Comparison of ENCODE assay signal across 18 cellular contexts in the genomic region with DNA sequence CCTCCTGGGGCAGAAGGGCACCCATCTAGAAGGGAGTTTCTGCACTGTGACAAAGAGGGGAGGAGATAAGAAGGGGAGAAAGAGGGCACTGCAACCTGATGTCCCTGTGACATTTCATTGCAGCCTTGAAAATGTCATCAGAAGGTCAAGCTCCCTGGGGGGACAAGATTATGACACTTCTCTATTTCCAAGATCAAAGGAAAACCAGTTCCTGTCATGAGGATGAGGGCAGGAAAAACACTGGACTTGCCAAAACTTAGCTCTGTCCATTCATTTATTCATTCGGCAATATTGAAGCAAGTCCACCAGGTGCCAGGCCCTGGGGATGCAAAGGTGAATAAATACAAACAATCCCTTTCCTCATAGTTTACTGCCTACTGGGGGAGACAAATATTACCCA.
DNase-seq lines count a peak whose midpoint lies in the region; ATAC-seq, FAIRE-seq and TF ChIP-seq lines count a peak whose summit lies in the region.
"Had no signal": no experiment of that assay in that cellular context is flagged by ENCODE, and none has a peak within 500 bp of the region (broad histone marks: within the 10 kb centered on the region; RNA-seq: fewer than 3 reads in every experiment).

No MANE protein-coding gene starts in this region.

- H3K79me2 ChIP-seq in HepG2 (ENCODE audit: insufficient read depth, low read length): no peaks in the 10 kb centered on the region

- H3K27me3 Mint-ChIP-seq in WTC11 (ENCODE audit: low read depth) (no peaks in the 10 kb centered on the region), nephron progenitor cell (ENCODE audit: low read depth, poor library complexity) (peaks cover 4% of the 10 kb centered on the region)

- H3K36me3 ChIP-seq in HepG2 (replicated peaks in 1 of 2; ENCODE audit: control insufficient read depth in 1 of 2, insufficient read depth in 2 of 2, low read length in 2 of 2): no peaks in the 10 kb centered on the region
- H3K36me3 ChIP-seq in right lobe of liver: no peaks in the 10 kb centered on the region
- H3K36me3 ChIP-seq: BLaER1 treated with 17β-estradiol and CSF1 and Interleukin-3, amounts not matched to agents 10 nM and 100 nM; HAP-1 had no signal

- H4K20me1 ChIP-seq in HepG2 (ENCODE audit: insufficient read depth, low read length): no peaks in the 10 kb centered on the region
- H4K20me1 ChIP-seq: BLaER1 treated with 17β-estradiol and CSF1 and Interleukin-3, amounts not matched to agents 10 nM and 100 nM had no signal

- no peak overlapping the region for H3K9ac ChIP-seq in HepG2 (ENCODE audit: insufficient read depth, low read depth, low read length)
- H3K9ac ChIP-seq: BLaER1 treated with 17β-estradiol and CSF1 and Interleukin-3, amounts not matched to agents 10 nM and 100 nM had no signal

- CTCF ChIA-PET in HepG2 (lab: Yijun Ruan, JAX; ENCODE audit: low intra/inter-chr PET ratio, low total read pairs): no interaction called here
- CTCF ChIA-PET in WTC11 (lab: Charles Lee): no interaction called here

- H3K4me3 ChIP-seq in HepG2 (replicated peaks in 1 of 3; ENCODE audit: insufficient read depth in 1 of 3, low read depth in 2 of 3, low read length in 3 of 3) (no peak overlapping the region; a peak in 1 of 6 replicates), right lobe of liver (no peak overlapping the region)
- H3K4me3 ChIP-seq: BLaER1 treated with 17β-estradiol and CSF1 and Interleukin-3, amounts not matched to agents 10 nM and 100 nM; GM12878; GM23338; HAP-1 had no signal

- TF ChIP-seq RAD21 in HepG2 (CRISPR knock-in tag; IDR thresholded peaks at IDR 0.05): no peak

- ATAC-seq in HepG2 (peak; percentile 48), right lobe of liver (no peak), WTC11 (no peak), GM21825 (IDR thresholded peaks at IDR 0.05; ENCODE audit: unreplicated experiment) (no peak), GM18868 (IDR thresholded peaks at IDR 0.05; ENCODE audit: unreplicated experiment) (no peak), foreskin keratinocyte (no peak)
- ATAC-seq: GM12878 had no signal

- H3K4me1 Mint-ChIP-seq in WTC11 (peaks cover 32% of the 10 kb centered on the region), nephron progenitor cell (peaks cover 50% of the 10 kb centered on the region)
- H3K4me1 Mint-ChIP-seq: CD4-positive, CD25-positive, alpha-beta regulatory T cell had no signal

- H3K4me1 ChIP-seq in HepG2 (ENCODE audit: insufficient read depth, low read length) (peaks cover 31% of the 10 kb centered on the region), right lobe of liver (no peaks in the 10 kb centered on the region), foreskin keratinocyte (peaks cover 6% of the 10 kb centered on the region)

- in situ Hi-C loops in HepG2 (cut with HindIII; ENCODE audit: extremely low pct_ligation_motif_present, low pct_unique_long_range_greater_than_20kb): no loop called here

- H3K9me3 Mint-ChIP-seq in WTC11 (no peaks in the 10 kb centered on the region), nephron progenitor cell (peaks cover 6% of the 10 kb centered on the region)
- H3K9me3 Mint-ChIP-seq: CD4-positive, CD25-positive, alpha-beta regulatory T cell; GM23338; HFFc6 had no signal

- H3K27ac ChIP-seq in HepG2 (ENCODE audit: extremely low read length, insufficient read depth, low read length) (no peak overlapping the region), right lobe of liver (no peak overlapping the region), foreskin keratinocyte (no peak overlapping the region)
- H3K27ac ChIP-seq: BLaER1 treated with 17β-estradiol and CSF1 and Interleukin-3, amounts not matched to agents 10 nM and 100 nM had no signal

- H3K36me3 Mint-ChIP-seq in WTC11 (no peaks in the 10 kb centered on the region), nephron progenitor cell (ENCODE audit: low read depth) (peaks cover 6% of the 10 kb centered on the region)
- H3K36me3 Mint-ChIP-seq: CD4-positive, CD25-positive, alpha-beta regulatory T cell had no signal

- peak overlapping the region; percentile 38 for H3K4me2 ChIP-seq in HepG2 (ENCODE audit: low read depth, low read length)
- H3K4me2 ChIP-seq: GM23338 had no signal

- H3K4me3 Mint-ChIP-seq in WTC11: no peak overlapping the region
- no peak overlapping the region for H3K4me3 Mint-ChIP-seq in nephron progenitor cell
- H3K4me3 Mint-ChIP-seq: GM23338, HFFc6 had no signal

- intact Hi-C loops in HepG2 (cut with micrococcal nuclease; ENCODE audit: unreplicated experiment): no loop called here
- intact Hi-C loops in right lobe of liver (cut with DNase I): no loop called here

- H2AFZ ChIP-seq in HepG2 (ENCODE audit: low read length): no peak overlapping the region
- H2AFZ ChIP-seq: GM23338 had no signal

- POLR2A ChIA-PET in HepG2 (lab: Yijun Ruan, JAX) (interaction anchor here (0.7 kb wide), 1 partner anchor 95 kb away, joined by 3 read pairs; no protein-coding TSS in a partner anchor), WTC11 (lab: Charles Lee) (no interaction called here)

- H3K27me3 ChIP-seq in HepG2 (ENCODE audit: control insufficient read depth in 1 of 2, insufficient read depth in 2 of 2, low read length in 2 of 2): no peaks in the 10 kb centered on the region
- no peaks in the 10 kb centered on the region for H3K27me3 ChIP-seq in right lobe of liver
- no peaks in the 10 kb centered on the region for H3K27me3 ChIP-seq in foreskin keratinocyte
- H3K27me3 ChIP-seq: BLaER1 treated with 17β-estradiol and CSF1 and Interleukin-3, amounts not matched to agents 10 nM and 100 nM had no signal

- no peak for FAIRE-seq in HepG2 (lab: Jason Lieb, UNC)
- FAIRE-seq: GM12878, GM18507, HTR-8/SVneo had no signal

- BruUV-seq in HepG2 (replicated peaks; lab: Mats Ljungman, UMichigan): no TSS peak

- no peak overlapping the region for H3K27ac Mint-ChIP-seq in WTC11
- H3K27ac Mint-ChIP-seq in nephron progenitor cell: peak overlapping the region; percentile 54
- H3K27ac Mint-ChIP-seq: CD4-positive, CD25-positive, alpha-beta regulatory T cell; GM23338; HFFc6 had no signal

- no peak for TF ChIP-seq CTCF in HepG2 (CRISPR knock-in tag; IDR thresholded peaks at IDR 0.05)
- TF ChIP-seq CTCF in right lobe of liver (IDR thresholded peaks at IDR 0.05): no peak
- no peak for TF ChIP-seq CTCF in WTC11 (IDR thresholded peaks at IDR 0.05)
- TF ChIP-seq CTCF in nephron progenitor cell (IDR thresholded peaks at IDR 0.05): no peak
- no peak for TF ChIP-seq CTCF in foreskin keratinocyte (conservative IDR thresholded peaks at IDR 0.05)

- TF ChIP-seq POLR2A in HepG2 (IDR thresholded peaks at IDR 0.05; ENCODE audit: insufficient read depth in 1 of 2, low read depth in 2 of 2, low read length in 2 of 2): no peak
- no peak for TF ChIP-seq POLR2A in right lobe of liver (IDR thresholded peaks at IDR 0.05)

- peak; percentile 46 for DNase-seq in HepG2 (ENCODE audit: low spot score)
- no peak for DNase-seq in right lobe of liver
- DNase-seq in WTC11 (ENCODE audit: low spot score): no peak
- DNase-seq in nephron progenitor cell: no peak
- no peak for DNase-seq in foreskin keratinocyte
- DNase-seq: ACHN; Calu3; CD4-positive, CD25-positive, alpha-beta regulatory T cell; DMS 273 treated with DMSO at 0.1 percent for 48 hours; HFFc6 had no signal

- TF ChIP-seq EP300 in HepG2 (IDR thresholded peaks at IDR 0.05; ENCODE audit: low read depth in 2 of 2, low read length in 2 of 2) (peak in 1 of 2 experiments; percentile 62; a peak in 2 of 4 replicates), HepG2 (CRISPR knock-in tag; IDR thresholded peaks at IDR 0.05; ENCODE audit: borderline replicate concordance) (peak; percentile 12; the same call in 1 of the 2 replicates)

- H3K9me3 ChIP-seq in HepG2 (ENCODE audit: low read length) (no peaks in the 10 kb centered on the region), right lobe of liver (no peaks in the 10 kb centered on the region)
- H3K9me3 ChIP-seq: HAP-1 had no signal

- WGBS in HepG2 (ENCODE audit: low lambda C conversion rate): 0% methylated on average over 1 of the region's 1 CpG
- WGBS in right lobe of liver (ENCODE audit: insufficient coverage, low coverage, low lambda C conversion rate, missing lambda C conversion rate): 40% methylated on average over 1 of the region's 1 CpG

TF ChIP-seq in HepG2, 621 proteins besides CTCF, POLR2A, EP300 and RAD21 (continues in another document):
- TF ChIP-seq POLR2AphosphoS2 (IDR thresholded peaks at IDR 0.05; ENCODE audit: low read depth, low read length) (no peak), GATAD2A (CRISPR knock-in tag; IDR thresholded peaks at IDR 0.05) (0 out of 2 replicates have a peak, but pooled peaks have one; percentile 38), RARA (CRISPR knock-in tag; IDR thresholded peaks at IDR 0.05) (peak; percentile 67), FOXP1 (IDR thresholded peaks at IDR 0.05) (no peak), FOXP1 (CRISPR knock-in tag; IDR thresholded peaks at IDR 0.05) (peak; percentile 49; the same call in 1 of the 2 replicates), SOX6 (IDR thresholded peaks at IDR 0.05) (no peak), SOX6 (CRISPR knock-in tag; IDR thresholded peaks at IDR 0.05) (peak; percentile 64; the same call in 1 of the 2 replicates)

TF ChIP-seq in WTC11, 78 proteins besides CTCF, POLR2A, EP300 and RAD21:
- TF ChIP-seq, protein P1, sequence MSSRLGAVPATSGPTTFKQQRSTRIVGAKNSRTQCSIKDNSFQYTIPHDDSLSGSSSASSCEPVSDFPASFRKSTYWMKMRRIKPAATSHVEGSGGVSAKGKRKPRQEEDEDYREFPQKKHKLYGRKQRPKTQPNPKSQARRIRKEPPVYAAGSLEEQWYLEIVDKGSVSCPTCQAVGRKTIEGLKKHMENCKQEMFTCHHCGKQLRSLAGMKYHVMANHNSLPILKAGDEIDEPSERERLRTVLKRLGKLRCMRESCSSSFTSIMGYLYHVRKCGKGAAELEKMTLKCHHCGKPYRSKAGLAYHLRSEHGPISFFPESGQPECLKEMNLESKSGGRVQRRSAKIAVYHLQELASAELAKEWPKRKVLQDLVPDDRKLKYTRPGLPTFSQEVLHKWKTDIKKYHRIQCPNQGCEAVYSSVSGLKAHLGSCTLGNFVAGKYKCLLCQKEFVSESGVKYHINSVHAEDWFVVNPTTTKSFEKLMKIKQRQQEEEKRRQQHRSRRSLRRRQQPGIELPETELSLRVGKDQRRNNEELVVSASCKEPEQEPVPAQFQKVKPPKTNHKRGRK (CRISPR knock-in tag; IDR thresholded peaks at IDR 0.05; ENCODE audit: borderline replicate concordance): no peak
- TF ChIP-seq GABPB1 (CRISPR knock-in tag; IDR thresholded peaks at IDR 0.05): peak; percentile 69
